In the genomic region with DNA sequence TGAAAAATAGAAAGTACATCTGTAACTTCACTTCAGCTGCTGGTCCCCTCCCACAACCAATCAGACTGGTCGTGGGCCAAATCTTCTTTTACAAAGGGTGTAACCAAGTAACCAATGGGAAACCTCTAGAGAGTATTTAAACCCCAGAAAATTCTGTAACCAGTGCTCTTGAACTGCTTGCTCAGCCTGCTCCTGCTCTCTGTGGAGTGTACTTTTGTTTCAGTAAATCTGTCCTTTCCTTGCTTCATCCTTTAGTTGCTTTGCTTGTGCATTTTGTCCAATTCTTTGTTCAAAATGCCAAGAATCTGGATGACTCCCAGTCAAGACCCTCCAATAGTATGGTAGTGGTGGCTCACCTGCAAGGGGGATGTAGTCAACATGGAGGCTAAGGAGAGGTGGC, we compare ENCODE assay signal across 31 cellular contexts.
DNase-seq lines count a peak whose midpoint lies in the region; ATAC-seq, FAIRE-seq and TF ChIP-seq lines count a peak whose summit lies in the region.
"Had no signal": no experiment of that assay in that cellular context is flagged by ENCODE, and none has a peak within 500 bp of the region (broad histone marks: within the 10 kb centered on the region; RNA-seq: fewer than 3 reads in every experiment).

No MANE protein-coding gene starts in this region.

- CTCF ChIA-PET in HepG2 (lab: Yijun Ruan, JAX; ENCODE audit: low intra/inter-chr PET ratio, low total read pairs), result no interaction called here

- in situ Hi-C loops in HepG2 (cut with HindIII; ENCODE audit: extremely low pct_ligation_motif_present, low pct_unique_long_range_greater_than_20kb), result no loop called here

- H2AFZ ChIP-seq in HepG2 (ENCODE audit: low read length), result no peak overlapping the region

- peaks cover 11% of the 10 kb centered on the region; the same call in 1 of the 2 replicates for H3K9me3 ChIP-seq in HepG2 (ENCODE audit: low read length)
- H3K9me3 ChIP-seq in right lobe of liver, result no peaks in the 10 kb centered on the region
- H3K9me3 ChIP-seq: A549, BE2C, Caco-2 had no signal

- WGBS in HepG2 (ENCODE audit: low lambda C conversion rate), result 0% methylated on average over 1 of the region's 1 CpG
- WGBS in right lobe of liver (ENCODE audit: insufficient coverage, low coverage, low lambda C conversion rate, missing lambda C conversion rate), result 17% methylated on average over 1 of the region's 1 CpG

- H3K4me2 ChIP-seq in HepG2 (ENCODE audit: low read depth, low read length), result no peak overlapping the region
- H3K4me2 ChIP-seq: A549; BLaER1; BLaER1 treated with 17β-estradiol and CSF1 and Interleukin-3, amounts not matched to agents 10 nM and 100 nM had no signal

- H3K9ac ChIP-seq in HepG2 (ENCODE audit: insufficient read depth, low read depth, low read length), result no peak overlapping the region
- H3K9ac ChIP-seq: BLaER1; BLaER1 treated with 17β-estradiol and CSF1 and Interleukin-3, amounts not matched to agents 10 nM and 100 nM had no signal

- TF ChIP-seq EP300 in HepG2 (IDR thresholded peaks at IDR 0.05; ENCODE audit: low read depth in 2 of 2, low read length in 2 of 2), result no peak
- no peak for TF ChIP-seq EP300 in HepG2 (CRISPR knock-in tag; IDR thresholded peaks at IDR 0.05; ENCODE audit: borderline replicate concordance)

- H3K27ac ChIP-seq in HepG2 (ENCODE audit: extremely low read length, insufficient read depth, low read length) (no peak overlapping the region), right lobe of liver (no peak overlapping the region)
- H3K27ac ChIP-seq: 22Rv1; A549; BLaER1; BLaER1 treated with 17β-estradiol and CSF1 and Interleukin-3, amounts not matched to agents 10 nM and 100 nM; C4-2B had no signal

- no peaks in the 10 kb centered on the region for H3K27me3 ChIP-seq in HepG2 (ENCODE audit: control insufficient read depth in 1 of 2, insufficient read depth in 2 of 2, low read length in 2 of 2)
- no peaks in the 10 kb centered on the region for H3K27me3 ChIP-seq in right lobe of liver
- H3K27me3 ChIP-seq: BE2C; BLaER1; BLaER1 treated with 17β-estradiol and CSF1 and Interleukin-3, amounts not matched to agents 10 nM and 100 nM had no signal

- H4K20me1 ChIP-seq in HepG2 (ENCODE audit: insufficient read depth, low read length), result no peaks in the 10 kb centered on the region
- H4K20me1 ChIP-seq: BLaER1; BLaER1 treated with 17β-estradiol and CSF1 and Interleukin-3, amounts not matched to agents 10 nM and 100 nM had no signal

- H3K4me1 ChIP-seq in HepG2 (ENCODE audit: insufficient read depth, low read length) (no peaks in the 10 kb centered on the region), right lobe of liver (no peaks in the 10 kb centered on the region)
- H3K4me1 ChIP-seq: A549; BE2C; BLaER1; BLaER1 treated with 17β-estradiol and CSF1 and Interleukin-3, amounts not matched to agents 10 nM and 100 nM; Caco-2 had no signal

- TF ChIP-seq CTCF in HepG2 (CRISPR knock-in tag; IDR thresholded peaks at IDR 0.05) (no peak), right lobe of liver (IDR thresholded peaks at IDR 0.05) (no peak)

- FAIRE-seq in HepG2 (lab: Jason Lieb, UNC) (no peak), urothelium cell line (lab: Jason Lieb, UNC) (peak; percentile 72)
- FAIRE-seq: A204.1, A549, D721Med had no signal

- intact Hi-C loops in HepG2 (cut with micrococcal nuclease; ENCODE audit: unreplicated experiment) (no loop called here), right lobe of liver (cut with DNase I) (no loop called here)

- no peak for TF ChIP-seq RAD21 in HepG2 (CRISPR knock-in tag; IDR thresholded peaks at IDR 0.05)

- POLR2A ChIA-PET in HepG2 (lab: Yijun Ruan, JAX), result no interaction called here

- BruUV-seq in HepG2 (replicated peaks; lab: Mats Ljungman, UMichigan), result no TSS peak

- ATAC-seq in HepG2 (no peak), right lobe of liver (no peak)
- ATAC-seq: A549; CD8-positive, alpha-beta T cell had no signal

- no peak for DNase-seq in HepG2 (ENCODE audit: low spot score)
- no peak for DNase-seq in right lobe of liver
- no peak for DNase-seq in urothelium cell line (ENCODE audit: low spot score)
- no peak for DNase-seq in T-helper 1 cell
- DNase-seq: 8988T; ACHN; AML-193; BE2C; C1 segment of cervical spinal cord; Caco-2; Calu3; CD4-positive, alpha-beta memory T cell; CD4-positive, alpha-beta T cell; CD4-positive, CD25-positive, alpha-beta regulatory T cell; CD8-positive, alpha-beta memory T cell; CD8-positive, alpha-beta T cell; COR-L47; DMS 273 treated with DMSO at 0.1 percent for 48 hours; DMS153; DMS53; DMS79; DMS79 treated with DMSO at 0.1 percent for 48 hours; DND-41; EL had no signal

- H3K36me3 ChIP-seq in HepG2 (replicated peaks in 1 of 2; ENCODE audit: control insufficient read depth in 1 of 2, insufficient read depth in 2 of 2, low read length in 2 of 2) (no peaks in the 10 kb centered on the region), right lobe of liver (no peaks in the 10 kb centered on the region)
- H3K36me3 ChIP-seq: BE2C; BLaER1; BLaER1 treated with 17β-estradiol and CSF1 and Interleukin-3, amounts not matched to agents 10 nM and 100 nM had no signal

- H3K4me3 ChIP-seq in HepG2 (replicated peaks in 1 of 3; ENCODE audit: insufficient read depth in 1 of 3, low read depth in 2 of 3, low read length in 3 of 3) (no peak overlapping the region), right lobe of liver (no peak overlapping the region)
- H3K4me3 ChIP-seq: A549; BLaER1; BLaER1 treated with 17β-estradiol and CSF1 and Interleukin-3, amounts not matched to agents 10 nM and 100 nM had no signal

- TF ChIP-seq POLR2A in HepG2 (IDR thresholded peaks at IDR 0.05; ENCODE audit: insufficient read depth in 1 of 2, low read depth in 2 of 2, low read length in 2 of 2) (no peak), right lobe of liver (IDR thresholded peaks at IDR 0.05) (no peak)

- H3K79me2 ChIP-seq in HepG2 (ENCODE audit: insufficient read depth, low read length), result no peaks in the 10 kb centered on the region

TF ChIP-seq in HepG2, 621 proteins besides CTCF, POLR2A, EP300 and RAD21:
- TF ChIP-seq RBM22 (optimal IDR thresholded peaks at IDR 0.05; ENCODE audit: low read length) (no peak), ZNF20 (CRISPR knock-in tag; IDR thresholded peaks at IDR 0.05) (peak; percentile 97)
